Comparison of ENCODE assay signal across 10 cellular contexts in the genomic region with DNA sequence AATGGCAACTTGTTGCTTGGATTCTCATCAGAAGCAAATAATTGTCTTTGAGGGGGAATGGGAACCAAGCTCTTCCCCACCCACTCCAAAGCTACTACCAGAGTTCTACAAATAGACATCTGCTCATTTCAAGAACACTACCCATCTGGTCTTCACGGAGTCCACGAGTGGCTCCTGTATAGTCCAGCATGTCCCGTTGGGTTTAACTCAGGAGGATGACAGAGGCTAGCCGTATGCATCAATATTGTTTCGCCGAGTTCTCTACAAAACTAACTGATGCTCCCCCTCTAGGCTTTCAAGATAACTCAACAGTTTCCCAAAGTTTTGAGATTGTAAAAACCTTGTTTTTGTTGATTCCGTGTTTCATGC. TPM values are rescaled to one million over a fixed set of nuclear protein-coding genes. Genes with fewer than 3 reads are reported as not detected.
DNase-seq lines count a peak whose midpoint lies in the region; ATAC-seq, FAIRE-seq and TF ChIP-seq lines count a peak whose summit lies in the region.
"Had no signal": no experiment of that assay in that cellular context is flagged by ENCODE, and none has a peak within 500 bp of the region (broad histone marks: within the 10 kb centered on the region; RNA-seq: fewer than 3 reads in every experiment).

No MANE protein-coding gene starts in this region.

- intact Hi-C loops in gastrocnemius medialis (cut with DNase I; ENCODE audit: low total_unique reads) = loop anchor here (5.0 kb wide), 2 partner anchors 85 to 175 kb away; partner anchors contain the start of genes CPD and NSRP1

- ATAC-seq in gastrocnemius medialis (peak in 1 of 2 donors; percentile 14), HG03432 (IDR thresholded peaks at IDR 0.05; ENCODE audit: unreplicated experiment) (no peak)

- TF ChIP-seq CTCF in fibroblast of villous mesenchyme (IDR thresholded peaks at IDR 0.05; ENCODE audit: insufficient read depth, low read depth, low read length) = no peak
- TF ChIP-seq CTCF in gastrocnemius medialis (IDR thresholded peaks at IDR 0.05 in 4 of 5, conservative IDR thresholded peaks at IDR 0.05 in 1 of 5) = no peak

- H3K4me3 ChIP-seq in GM08714 (ENCODE audit: low read length) (peak overlapping the region; percentile 97; the same call in 1 of the 2 replicates), SJCRH30 (peak overlapping the region; percentile 91), fibroblast of villous mesenchyme (ENCODE audit: low read depth, low read length) (peak overlapping the region; percentile 96), gastrocnemius medialis (peak overlapping the region; percentile 71 to 95 (median 84))

- in situ Hi-C loops in gastrocnemius medialis (cut with MboI; ENCODE audit: low sequenced_read_pairs in 4 of 4) = loop anchor here in 1 of 4 donors (25.0 kb wide), 1 partner anchor 180 kb away; the partner anchor contains the start of gene NSRP1

- H3K9me3 ChIP-seq in SJCRH30 (replicated peaks) (no peaks in the 10 kb centered on the region), gastrocnemius medialis (no peaks in the 10 kb centered on the region)

- H3K4me1 ChIP-seq in SJCRH30 (peaks cover 6% of the 10 kb centered on the region), gastrocnemius medialis (peaks cover 12 to 17% of the 10 kb centered on the region in 2 donors)

- DNase-seq in SJCRH30 (peak in 1 of 2 experiments; percentile 6), fibroblast of villous mesenchyme (ENCODE audit: low read depth) (no peak), gastrocnemius medialis (no peak), RCC 7860 (ENCODE audit: low spot score) (no peak), germinal center (ENCODE audit: low spot score) (no peak), NOMO-1 (lab: John Stamatoyannopoulos, UW; ENCODE audit: unreplicated experiment in 2 of 2) (no peak)

- peaks cover 24% of the 10 kb centered on the region for H3K36me3 ChIP-seq in SJCRH30
- peaks cover 0 to 10% of the 10 kb centered on the region in 2 donors for H3K36me3 ChIP-seq in gastrocnemius medialis

- no peak for TF ChIP-seq POLR2A in gastrocnemius medialis (IDR thresholded peaks at IDR 0.05)

- H3K27ac ChIP-seq in SJCRH30 (peak overlapping the region; percentile 78), gastrocnemius medialis (peak overlapping the region; percentile 64 to 71 (median 70))
- H3K27ac ChIP-seq: epithelial cell of prostate had no signal

- no peak for FAIRE-seq in RCC 7860 (lab: Jason Lieb, UNC)

- H3K27me3 ChIP-seq in SJCRH30 = no peaks in the 10 kb centered on the region
- H3K27me3 ChIP-seq in gastrocnemius medialis = no peaks in the 10 kb centered on the region

RNA-seq across cellular contexts. Expression of gene BLMH, which starts 0.7 kb away (rescaled TPM):
- total RNA-seq in SJCRH30 (2014; rRNA removed; shearing (Covaris generic)) = 92.6 and 92.8 TPM in 2 replicates
- total RNA-seq in fibroblast of villous mesenchyme = 31.1 and 31.9 TPM in 2 replicates
- total RNA-seq in gastrocnemius medialis = 10 to 100 TPM in 3 of 4 donors, 1 to 10 TPM in 1; 7.4 to 17.7 (median 16.7) TPM

RNA-seq across cellular contexts. Expression of gene TMIGD1, which starts 41.4 kb away (rescaled TPM):
- total RNA-seq in SJCRH30 (2014; rRNA removed; shearing (Covaris generic)) = not detected in 2 replicates
- total RNA-seq in fibroblast of villous mesenchyme = not detected in 2 replicates
- total RNA-seq in gastrocnemius medialis = under 1 TPM in 1 of 4 donors, not detected in 3; 0.68 TPM
- total RNA-seq: NCI-H460 had no signal

RNA-seq across cellular contexts. Expression of gene SLC6A4, which starts 57.0 kb away (rescaled TPM):
- total RNA-seq in SJCRH30 (2014; rRNA removed; shearing (Covaris generic)) = 0.16 TPM in 1 of 2 replicates, not detected in the other
- total RNA-seq in fibroblast of villous mesenchyme (not detected in 2 replicates), gastrocnemius medialis (under 1 TPM in 2 of 4 donors, not detected in 2; 0.35 to 0.46 TPM)
- total RNA-seq: NCI-H460 had no signal
